21 cellular contexts compared by ENCODE assay signal in genomic region chr2:195022514-195022842, GRCh38.
DNase-seq lines count a peak whose midpoint lies in the region; ATAC-seq and TF ChIP-seq lines count a peak whose summit lies in the region.
"Had no signal": no experiment of that assay in that cellular context is flagged by ENCODE, and none has a peak within 500 bp of the region (broad histone marks: within the 10 kb centered on the region; RNA-seq: fewer than 3 reads in every experiment).

No MANE protein-coding gene starts in this region.

- no peaks in the 10 kb centered on the region for H3K9me3 ChIP-seq in Loucy (ENCODE audit: insufficient read depth, low read depth, low read length)
- no peaks in the 10 kb centered on the region for H3K9me3 ChIP-seq in hepatocyte (ENCODE audit: low read depth)
- H3K9me3 ChIP-seq in ovary: no peaks in the 10 kb centered on the region

- no peaks in the 10 kb centered on the region for H3F3A ChIP-seq in Loucy (ENCODE audit: low read depth)

- H3K36me3 ChIP-seq in Loucy (ENCODE audit: insufficient read depth, low read length): no peaks in the 10 kb centered on the region
- H3K36me3 ChIP-seq in hepatocyte (replicated peaks; ENCODE audit: insufficient read depth, low read depth): no peaks in the 10 kb centered on the region
- no peaks in the 10 kb centered on the region for H3K36me3 ChIP-seq in ovary

- peaks cover 6% of the 10 kb centered on the region for H3K27me3 Mint-ChIP-seq in nephron progenitor cell (ENCODE audit: low read depth, poor library complexity)

- H3K27ac Mint-ChIP-seq in nephron progenitor cell: no peak overlapping the region
- H3K27ac Mint-ChIP-seq: CD14-positive monocyte had no signal

- TF ChIP-seq CTCF in Loucy (conservative IDR thresholded peaks at IDR 0.05; ENCODE audit: low read length) (no peak), hepatocyte (IDR thresholded peaks at IDR 0.05; ENCODE audit: poor library complexity) (no peak), ovary (IDR thresholded peaks at IDR 0.05) (no peak), nephron progenitor cell (IDR thresholded peaks at IDR 0.05) (no peak)

- H4K20me1 ChIP-seq in Loucy (ENCODE audit: insufficient read depth, low read length, poor library complexity, severe bottlenecking) (no peaks in the 10 kb centered on the region), hepatocyte (ENCODE audit: insufficient read depth, poor library complexity, severe bottlenecking) (no peaks in the 10 kb centered on the region)

- H3K36me3 Mint-ChIP-seq in nephron progenitor cell (ENCODE audit: low read depth): no peaks in the 10 kb centered on the region
- H3K36me3 Mint-ChIP-seq: CD14-positive monocyte had no signal

- whole genome bisulfite sequencing in hepatocyte (ENCODE audit: low lambda C conversion rate, missing lambda C conversion rate): 67% methylated on average over 4 of the region's 4 CpGs
- 77 to 83% (median 82%) methylated on average over 4 of the region's 4 CpGs for WGBS in ovary, 3 donors

- no peak overlapping the region for H3K9ac ChIP-seq in Loucy (ENCODE audit: low read depth, low read length, poor library complexity, severe bottlenecking)

- H3K27ac ChIP-seq in hepatocyte (peak overlapping the region; percentile 36), ovary (no peak overlapping the region)
- H3K27ac ChIP-seq: SK-N-MC had no signal

- H3K4me1 ChIP-seq in Loucy (ENCODE audit: insufficient read depth, low read length, poor library complexity, severe bottlenecking): no peaks in the 10 kb centered on the region
- no peaks in the 10 kb centered on the region for H3K4me1 ChIP-seq in hepatocyte (ENCODE audit: insufficient read depth)
- H3K4me1 ChIP-seq in ovary (ENCODE audit: insufficient read depth): no peaks in the 10 kb centered on the region

- H3K79me2 ChIP-seq in Loucy (ENCODE audit: insufficient read depth, low read length) (no peaks in the 10 kb centered on the region), hepatocyte (no peaks in the 10 kb centered on the region)

- DNase-seq in hepatocyte (ENCODE audit: low spot score) (no peak), GM03348 (ENCODE audit: low spot score) (no peak), ovary (no peak), nephron progenitor cell (no peak)
- DNase-seq: ACHN, AML-193, EL, KBM-7, NCI-H1092, NCI-H146, NCI-H2081 treated with DMSO at 0.1 percent for 48 hours, NCI-H510A, NCI-H82, Right ventricle myocardium superior had no signal

- H3K9me2 ChIP-seq in Loucy (replicated peaks; ENCODE audit: low read depth, low read length) (no peaks in the 10 kb centered on the region), hepatocyte (replicated peaks; ENCODE audit: insufficient read depth) (no peaks in the 10 kb centered on the region)

- ATAC-seq in GM18909 (IDR thresholded peaks at IDR 0.05; ENCODE audit: poor library complexity, unreplicated experiment) (peak; percentile 2), GM21825 (IDR thresholded peaks at IDR 0.05; ENCODE audit: unreplicated experiment) (peak; percentile 4), HG03378 (IDR thresholded peaks at IDR 0.05; ENCODE audit: unreplicated experiment) (no peak)
- ATAC-seq: Panc1 had no signal

- peak overlapping the region; percentile 35; the same call in 1 of the 2 replicates for H2AFZ ChIP-seq in Loucy (ENCODE audit: low read length)
- H2AFZ ChIP-seq in hepatocyte: no peak overlapping the region

- intact Hi-C loops in ovary (cut with DNase I): no loop called here

- H3K27me3 ChIP-seq in Loucy (ENCODE audit: insufficient read depth, low read length, poor library complexity, severe bottlenecking) (no peaks in the 10 kb centered on the region), hepatocyte (no peaks in the 10 kb centered on the region), ovary (no peaks in the 10 kb centered on the region)

- H3K4me1 Mint-ChIP-seq in nephron progenitor cell: peaks cover 6% of the 10 kb centered on the region
- H3K4me1 Mint-ChIP-seq: CD14-positive monocyte had no signal

- no peak overlapping the region for H3K4me3 ChIP-seq in Loucy (ENCODE audit: low read length, poor library complexity, severe bottlenecking)
- H3K4me3 ChIP-seq in hepatocyte: no peak overlapping the region
- H3K4me3 ChIP-seq in ovary: no peak overlapping the region
- H3K4me3 ChIP-seq: SK-N-MC had no signal

- H3K4me2 ChIP-seq in Loucy (ENCODE audit: low read depth, low read length, poor library complexity, severe bottlenecking): no peak overlapping the region
- peak overlapping the region; percentile 32 for H3K4me2 ChIP-seq in hepatocyte

- no peaks in the 10 kb centered on the region for H3K9me3 Mint-ChIP-seq in nephron progenitor cell

- no peak overlapping the region for H3K4me3 Mint-ChIP-seq in nephron progenitor cell
- H3K4me3 Mint-ChIP-seq: CD14-positive monocyte had no signal

- no peak for TF ChIP-seq EP300 in ovary (IDR thresholded peaks at IDR 0.05)

- no peak for TF ChIP-seq POLR2A in ovary (IDR thresholded peaks at IDR 0.05)
